Comparison of ENCODE assay signal across 8 cellular contexts in genomic region chr4:175536852-175537453, GRCh38.
A peak's percentile ranks its signal among the peaks of the same experiment; 100 is the strongest.
DNase-seq lines count a peak whose midpoint lies in the region; ATAC-seq and TF ChIP-seq lines count a peak whose summit lies in the region.

No MANE protein-coding gene starts in this region.

- H3K9me3 Mint-ChIP-seq in stimulated activated effector memory CD8-positive, alpha-beta T cell treated with anti-CD3 and anti-CD28 coated beads, Interleukin-12 subunit alpha, Interleukin-12 subunit beta, amount 100 ng/mL, for 72 hours = no peaks in the 10 kb centered on the region

- H3K4me1 ChIP-seq in iPS DF 6.9 (ENCODE audit: control insufficient read depth, insufficient read depth, low read length) = no peaks in the 10 kb centered on the region
- no peaks in the 10 kb centered on the region for H3K4me1 ChIP-seq in left lung

- H3K27ac Mint-ChIP-seq in stimulated activated effector memory CD8-positive, alpha-beta T cell treated with anti-CD3 and anti-CD28 coated beads, Interleukin-12 subunit alpha, Interleukin-12 subunit beta, amount 100 ng/mL, for 72 hours = no peak overlapping the region

- in situ Hi-C loops in Caki2 (cut with HindIII; ENCODE audit: low pct_unique_long_range_greater_than_20kb, low sequenced_read_pairs) = no loop called here

- no peaks in the 10 kb centered on the region for H3K4me1 Mint-ChIP-seq in stimulated activated effector memory CD8-positive, alpha-beta T cell treated with anti-CD3 and anti-CD28 coated beads, Interleukin-12 subunit alpha, Interleukin-12 subunit beta, amount 100 ng/mL, for 72 hours

- ATAC-seq in left lung = no peak
- ATAC-seq in stimulated activated effector memory CD8-positive, alpha-beta T cell treated with anti-CD3 and anti-CD28 coated beads, Interleukin-12 subunit alpha, Interleukin-12 subunit beta, amount 100 ng/mL, for 72 hours = no peak

- peak; percentile 46 for DNase-seq in Caki2 (ENCODE audit: low read depth)
- peak; percentile 16 for DNase-seq in GM20000 (ENCODE audit: low spot score)
- DNase-seq in MV-4-11 (lab: John Stamatoyannopoulos, UW) = peak; percentile 40
- peak; percentile 45 for DNase-seq in iPS DF 6.9 (ENCODE audit: low read depth, low spot score)
- no peak for DNase-seq in left lung
- no peak for DNase-seq in stimulated activated effector memory CD8-positive, alpha-beta T cell treated with anti-CD3 and anti-CD28 coated beads, Interleukin-12 subunit alpha, Interleukin-12 subunit beta, amount 100 ng/mL, for 72 hours (ENCODE audit: low spot score in 2 of 2)
- DNase-seq in NCI-H146 treated with DMSO at 0.1 percent for 48 hours (lab: John Stamatoyannopoulos, UW; ENCODE audit: unreplicated experiment) = no peak

- H3K27me3 ChIP-seq in iPS DF 6.9 (ENCODE audit: control insufficient read depth, insufficient read depth, low read length) (no peaks in the 10 kb centered on the region), left lung (no peaks in the 10 kb centered on the region)

- H3K9me3 ChIP-seq in iPS DF 6.9 (ENCODE audit: control insufficient read depth, insufficient read depth, low read length) (no peaks in the 10 kb centered on the region), left lung (peaks cover 0 to 2% of the 10 kb centered on the region in 2 donors)

- peak; percentile 13 for TF ChIP-seq CTCF in GM20000 (IDR thresholded peaks at IDR 0.05; ENCODE audit: extremely low read depth, missing control alignments)
- TF ChIP-seq CTCF in VCaP (conservative IDR thresholded peaks at IDR 0.05) = peak; percentile 76
- peak in 1 of 2 donors; percentile 45 for TF ChIP-seq CTCF in left lung (IDR thresholded peaks at IDR 0.05)

- H3K4me3 ChIP-seq in iPS DF 6.9 (ENCODE audit: low read length) (no peak overlapping the region), left lung (no peak overlapping the region)

- H3K4me3 Mint-ChIP-seq in stimulated activated effector memory CD8-positive, alpha-beta T cell treated with anti-CD3 and anti-CD28 coated beads, Interleukin-12 subunit alpha, Interleukin-12 subunit beta, amount 100 ng/mL, for 72 hours = no peak overlapping the region

- H3K27ac ChIP-seq in VCaP = peak overlapping the region; percentile 26; the same call in 1 of the 2 replicates
- no peak overlapping the region for H3K27ac ChIP-seq in iPS DF 6.9 (ENCODE audit: low read length)
- no peak overlapping the region for H3K27ac ChIP-seq in left lung

- H3K36me3 ChIP-seq in iPS DF 6.9 (ENCODE audit: control insufficient read depth, insufficient read depth, low read length) (no peaks in the 10 kb centered on the region), left lung (no peaks in the 10 kb centered on the region)

- no peaks in the 10 kb centered on the region for H3K36me3 Mint-ChIP-seq in stimulated activated effector memory CD8-positive, alpha-beta T cell treated with anti-CD3 and anti-CD28 coated beads, Interleukin-12 subunit alpha, Interleukin-12 subunit beta, amount 100 ng/mL, for 72 hours

- WGBS in iPS DF 6.9 (ENCODE audit: insufficient coverage, insufficient read length) = no CpG with 5 or more reads among the region's 6 CpGs

- intact Hi-C loops in left lung (cut with DNase I) = no loop called here

Comparison
In these comparisons a context has a peak if more than half of its experiments do, and no peak if none do; other contexts are left out.
1. DNase-seq: peak in Caki2 (single experiment), GM20000 (single experiment), MV-4-11 (single experiment) and iPS DF 6.9 (single experiment); none in left lung (0 of 2), stimulated activated effector memory CD8-positive, alpha-beta T cell treated with anti-CD3 and anti-CD28 coated beads, Interleukin-12 subunit alpha, Interleukin-12 subunit beta, amount 100 ng/mL, for 72 hours (0 of 2) and NCI-H146 treated with DMSO at 0.1 percent for 48 hours (single experiment).